In the genomic region with DNA sequence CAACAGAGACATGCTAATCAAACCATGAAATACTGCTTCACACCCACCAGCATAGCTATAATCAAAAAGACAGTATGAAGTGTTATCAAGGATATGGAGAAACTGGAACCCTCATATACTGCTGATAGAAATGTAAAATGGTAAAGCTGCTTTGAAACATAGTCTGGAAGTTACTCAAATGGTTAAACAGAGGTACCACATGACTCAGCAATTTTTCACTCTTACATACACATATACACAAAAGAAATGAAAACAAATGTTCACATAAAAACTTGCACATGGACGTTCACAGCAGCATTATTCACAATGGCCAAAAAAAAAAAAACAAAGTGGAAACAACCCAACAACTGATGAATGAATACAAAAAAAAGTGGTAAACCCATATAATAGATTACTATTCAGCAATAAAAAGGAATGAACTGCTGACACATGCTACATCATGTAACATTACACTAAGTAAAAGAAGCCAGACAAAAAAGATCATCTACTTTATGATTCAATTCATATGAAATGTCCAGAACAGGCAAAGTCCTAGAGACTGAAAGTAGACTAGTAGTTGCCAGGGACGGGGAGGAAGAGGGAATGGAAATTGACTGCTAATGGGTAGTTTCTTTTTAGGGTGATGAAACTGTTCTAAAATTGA, we compare ENCODE assay signal across 14 cellular contexts. TPM values are rescaled to one million over a fixed set of nuclear protein-coding genes. Genes with fewer than 3 reads are reported as not detected.
DNase-seq lines count a peak whose midpoint lies in the region; ATAC-seq, FAIRE-seq and TF ChIP-seq lines count a peak whose summit lies in the region.
"Had no signal": no experiment of that assay in that cellular context is flagged by ENCODE, and none has a peak within 500 bp of the region (broad histone marks: within the 10 kb centered on the region; RNA-seq: fewer than 3 reads in every experiment).

No MANE protein-coding gene starts in this region.

- H3K23me2 ChIP-seq in H9 (ENCODE audit: insufficient read length, low read depth, low read length, poor library complexity, severe bottlenecking): no peaks in the 10 kb centered on the region

- no peak overlapping the region for H2BK12ac ChIP-seq in H9 (ENCODE audit: insufficient read length, low read depth, low read length)

- peaks cover 3% of the 10 kb centered on the region for H3K79me1 ChIP-seq in H9 (ENCODE audit: insufficient read depth, low read depth, low read length, poor library complexity, severe bottlenecking)

- H3K27ac Mint-ChIP-seq in naive B cell (peak overlapping the region in 5 of 6 donors; percentile 17 to 64 (median 33)), H9 (peak overlapping the region in 1 of 3 experiments; percentile 67; a peak in 2 of 7 replicates)
- H3K27ac Mint-ChIP-seq: activated T-helper 1 cell treated with anti-CD3 and anti-CD28 coated beads, Interleukin-12 subunit alpha, Interleukin-12 subunit beta, Interleukin-2, Interleukin-4 antibody, amounts not matched to agents 30 ng/mL and 10 ng/mL and 1 ng/mL, durations not matched to agents 14 hours and 24 hours and 36 hours had no signal

- no peak overlapping the region for H2BK5ac ChIP-seq in H9 (ENCODE audit: insufficient read length, low read length)

- H2BK20ac ChIP-seq in H9 (ENCODE audit: low read depth, low read length, poor library complexity, severe bottlenecking): no peak overlapping the region

- H3K9me3 Mint-ChIP-seq in naive B cell: peaks cover 0 to 7% (median 0%) of the 10 kb centered on the region in 7 donors
- peaks cover 0 to 11% of the 10 kb centered on the region in 2 experiments; a peak in 3 of 5 replicates for H3K9me3 Mint-ChIP-seq in H9

- no peak overlapping the region for H2AFZ ChIP-seq in H9 (ENCODE audit: low read length)

- H3K27me3 ChIP-seq in H9 (ENCODE audit: insufficient read depth, low read length): no peaks in the 10 kb centered on the region
- H3K27me3 ChIP-seq: ovary had no signal

- H4K91ac ChIP-seq in H9 (ENCODE audit: insufficient read length, low read depth, low read length): no peak overlapping the region

- H3K9ac ChIP-seq in H9 (ENCODE audit: extremely low read depth, insufficient read length, low read length): no peak overlapping the region

- no peak for TF ChIP-seq CTCF in choroid plexus epithelial cell (conservative IDR thresholded peaks at IDR 0.05; ENCODE audit: low read depth, low read length)
- TF ChIP-seq CTCF in H9 (conservative IDR thresholded peaks at IDR 0.05): no peak

- H3K4me3 Mint-ChIP-seq in naive B cell (peak overlapping the region in 4 of 8 donors; percentile 0 to 53 (median 8)), H9 (no peak overlapping the region)
- H3K4me3 Mint-ChIP-seq: activated T-helper 1 cell treated with anti-CD3 and anti-CD28 coated beads, Interleukin-12 subunit alpha, Interleukin-12 subunit beta, Interleukin-2, Interleukin-4 antibody, amounts not matched to agents 30 ng/mL and 10 ng/mL and 1 ng/mL, durations not matched to agents 14 hours and 24 hours and 36 hours had no signal

- no peak overlapping the region for H3K27ac ChIP-seq in H9 (ENCODE audit: insufficient read length, low read depth, low read length)
- H3K27ac ChIP-seq: ovary had no signal

- H2BK120ac ChIP-seq in H9 (ENCODE audit: low read depth, low read length, poor library complexity, severe bottlenecking): no peak overlapping the region

- no peaks in the 10 kb centered on the region for H3K4me1 ChIP-seq in H9 (ENCODE audit: insufficient read depth, low read length)

- H3K56ac ChIP-seq in H9 (ENCODE audit: insufficient read length, low read depth, low read length): no peak overlapping the region

- H3K18ac ChIP-seq in H9 (ENCODE audit: insufficient read length, low read depth, low read length): no peak overlapping the region

- FAIRE-seq in frontal cortex (lab: Jason Lieb, UNC): no peak

- H3K4me3 ChIP-seq in choroid plexus epithelial cell (ENCODE audit: low read depth, low read length): no peak overlapping the region
- H3K4me3 ChIP-seq: ovary had no signal

- H3K79me2 ChIP-seq in H9 (ENCODE audit: insufficient read depth, low read length): peaks cover 8% of the 10 kb centered on the region; the same call in 1 of the 2 replicates

- no peak overlapping the region for H4K5ac ChIP-seq in H9 (ENCODE audit: insufficient read length, low read depth, low read length)

- no peak overlapping the region for H2AK5ac ChIP-seq in H9 (ENCODE audit: insufficient read length, low read length)

- H3K4me2 ChIP-seq in H9 (ENCODE audit: insufficient read depth, insufficient read length, low read length): no peak overlapping the region

- H4K8ac ChIP-seq in H9 (replicated peaks; ENCODE audit: insufficient read length, low read depth, low read length): no peak overlapping the region

- H3K27me3 Mint-ChIP-seq in naive B cell: no peaks in the 10 kb centered on the region
- H3K27me3 Mint-ChIP-seq in H9 (ENCODE audit: low read depth): no peaks in the 10 kb centered on the region

- no peaks in the 10 kb centered on the region for H3K9me3 ChIP-seq in H9 (ENCODE audit: control insufficient read depth, low read depth, low read length)
- H3K9me3 ChIP-seq: ovary had no signal

- peak; percentile 50 for DNase-seq in GM04504 (ENCODE audit: low read depth)
- DNase-seq in NAMALWA (ENCODE audit: low spot score): peak; percentile 7
- DNase-seq in choroid plexus epithelial cell (ENCODE audit: low read depth): peak; percentile 49
- no peak for DNase-seq in naive B cell
- DNase-seq in frontal cortex (ENCODE audit: low spot score in 2 of 2): no peak
- DNase-seq in H9: no peak
- DNase-seq: Calu3; central memory CD4-positive, alpha-beta T cell; left ventricle myocardium superior; NCI-H2081 treated with DMSO at 0.1 percent for 48 hours; ovary had no signal

- WGBS in H9 (ENCODE audit: extremely low coverage, insufficient read length, low lambda C conversion rate): no CpG with 5 or more reads among the region's 2 CpGs

- H3K4me1 Mint-ChIP-seq in naive B cell (peaks cover 51 to 82% (median 64%) of the 10 kb centered on the region in 3 donors), H9 (peaks cover 9 to 11% of the 10 kb centered on the region in 2 experiments)

- H4K20me1 ChIP-seq in H9 (ENCODE audit: control insufficient read depth, insufficient read depth, insufficient read length): no peaks in the 10 kb centered on the region

- no peak for ATAC-seq in naive B cell (ENCODE audit: low read depth in 2 of 2)
- ATAC-seq in GM19467 (IDR thresholded peaks at IDR 0.05; ENCODE audit: unreplicated experiment): no peak
- no peak for ATAC-seq in GM19452 (IDR thresholded peaks at IDR 0.05; ENCODE audit: unreplicated experiment)
- ATAC-seq: left ventricle myocardium superior had no signal

- H2BK15ac ChIP-seq in H9 (ENCODE audit: low read depth, low read length): no peak overlapping the region

- H3K36me3 Mint-ChIP-seq in naive B cell (no peaks in the 10 kb centered on the region), H9 (ENCODE audit: insufficient read depth in 1 of 3, low read depth in 3 of 3) (peaks cover 0 to 14% (median 11%) of the 10 kb centered on the region in 3 experiments; a peak in 6 of 7 replicates)

- H3T11ph ChIP-seq in H9 (ENCODE audit: low read length): no peak overlapping the region

- H3K4ac ChIP-seq in H9 (ENCODE audit: low read depth, low read length): no peak overlapping the region

- H3K14ac ChIP-seq in H9 (ENCODE audit: insufficient read depth, low read length): no peak overlapping the region

- no peak overlapping the region for H3K23ac ChIP-seq in H9 (ENCODE audit: insufficient read length, low read depth, low read length)

RNA-seq across cellular contexts. Expression of gene ZNF148, which starts 23.2 kb away (rescaled TPM):
- polyA plus RNA-seq in naive B cell (ENCODE audit: low read depth in 6 of 6): 100 to 1,000 TPM in 2 of 6 donors, 10 to 100 TPM in 4; 81.2 to 102 (median 96.2) TPM
- 106 TPM for total RNA-seq in frontal cortex
- 21.6 and 24.8 TPM in 2 replicates for total RNA-seq in H9 (2021)

Comparison
In these comparisons a context has a peak if more than half of its experiments do, and no peak if none do; other contexts are left out.
1. DNase-seq: peak in GM04504 (single experiment), NAMALWA (single experiment) and choroid plexus epithelial cell (single experiment); none in naive B cell (single experiment), frontal cortex (0 of 2) and H9 (single experiment).